In genomic region chr3:48000212-48000611, GRCh38 we compare ENCODE assay signal across 27 cellular contexts.
"Had no signal": no experiment of that assay in that cellular context is flagged by ENCODE, and none has a peak within 500 bp of the region (broad histone marks: within the 10 kb centered on the region; RNA-seq: fewer than 3 reads in every experiment).

No MANE protein-coding gene starts in this region.

- H3K27me3 Mint-ChIP-seq: naive B cell; progenitor cell of endocrine pancreas; stimulated activated naive B cell treated with anti-CD40 and anti-IgM and Interleukin-4, amounts not matched to agents 10 μg/mL and 1 μg/mL and 100 μg/mL, for 72 hours had no signal

- DNase-seq: heart left ventricle; hypothalamus; immature natural killer cell; kidney; left colon; left ventricle myocardium inferior; mesendoderm; naive B cell; natural killer cell; nephron progenitor cell; ovary; retina; right cardiac atrium; stimulated activated CD4-positive, alpha-beta T cell treated with anti-CD3 and anti-CD28 coated beads, Interleukin-12 subunit alpha, Interleukin-12 subunit beta, amount 100 ng/mL, for 4 hours; stimulated activated CD4-positive, alpha-beta T cell treated with anti-CD3 and anti-CD28 coated beads, Interleukin-15, amount 100 ng/mL, for 24 hours; stimulated activated CD4-positive, alpha-beta T cell treated with anti-CD3 and anti-CD28 coated beads, Interleukin-2, amount 100 ng/mL, for 24 hours; stimulated activated CD4-positive, alpha-beta T cell treated with anti-CD3 and anti-CD28 coated beads, Interleukin-4, amount 100 ng/mL, for 1 hour; stimulated activated naive B cell treated with anti-CD40 and anti-IgM and Interleukin-4, amounts not matched to agents 10 μg/mL and 1 μg/mL and 100 μg/mL, for 72 hours; stimulated activated naive CD8-positive, alpha-beta T cell treated with anti-CD3 and anti-CD28 coated beads, Interleukin-15, Interleukin-2, amounts not matched to agents 100 U/mL and 50 U/mL, for 24 hours; stomach; transverse colon; upper lobe of left lung had no signal

- H3K4me2 ChIP-seq: neural progenitor cell had no signal

- ATAC-seq: heart left ventricle; left colon; natural killer cell; right cardiac atrium; stimulated activated naive B cell treated with anti-CD40 and anti-IgM and Interleukin-4, amounts not matched to agents 10 μg/mL and 1 μg/mL and 100 μg/mL, for 72 hours; stimulated activated naive CD8-positive, alpha-beta T cell treated with anti-CD3 and anti-CD28 coated beads, Interleukin-15, Interleukin-2, amounts not matched to agents 100 U/mL and 50 U/mL, for 24 hours had no signal

- H3K4me3 Mint-ChIP-seq: immature natural killer cell; mesothelial cell of epicardium; naive B cell; natural killer cell; nephron progenitor cell; neural progenitor cell; stimulated activated naive B cell treated with anti-CD40 and anti-IgM and Interleukin-4, amounts not matched to agents 10 μg/mL and 1 μg/mL and 100 μg/mL, for 72 hours had no signal

- H3K27ac Mint-ChIP-seq: immature natural killer cell; natural killer cell; neural progenitor cell; progenitor cell of endocrine pancreas; stimulated activated naive B cell treated with anti-CD40 and anti-IgM and Interleukin-4, amounts not matched to agents 10 μg/mL and 1 μg/mL and 100 μg/mL, for 72 hours had no signal

- H3K27ac ChIP-seq: heart left ventricle, left ventricle myocardium inferior, neural progenitor cell, neutrophil, ovary, stomach, transverse colon, upper lobe of left lung had no signal

- H3K4me3 ChIP-seq: heart left ventricle, left ventricle myocardium inferior, lung, neural progenitor cell, ovary, stomach, transverse colon, upper lobe of left lung had no signal

- H2AFZ ChIP-seq: neural progenitor cell had no signal

- H3K9me3 ChIP-seq: heart left ventricle, left ventricle myocardium inferior, neutrophil, ovary, stomach, transverse colon, upper lobe of left lung had no signal

- H3K4me1 Mint-ChIP-seq: neural progenitor cell had no signal

- H3K9me3 Mint-ChIP-seq: immature natural killer cell; mesothelial cell of epicardium; naive B cell; natural killer cell; nephron progenitor cell; stimulated activated naive B cell treated with anti-CD40 and anti-IgM and Interleukin-4, amounts not matched to agents 10 μg/mL and 1 μg/mL and 100 μg/mL, for 72 hours had no signal

- H3K27me3 ChIP-seq: heart left ventricle, neural progenitor cell, neutrophil, ovary, stomach, transverse colon, upper lobe of left lung had no signal

- H3K36me3 ChIP-seq: neural progenitor cell, neutrophil, ovary, transverse colon had no signal

- H3K36me3 Mint-ChIP-seq: natural killer cell had no signal
